In genomic region chr7:30782690-30783089, GRCh38 we compare ENCODE assay signal across 2 cellular contexts.
TF ChIP-seq lines count a peak whose summit lies in the region.

No MANE protein-coding gene starts in this region.

TF ChIP-seq in GM12891, 5 proteins besides CTCF, POLR2A, EP300 and RAD21 (continued from another document):
- TF ChIP-seq TAF1 (IDR thresholded peaks at IDR 0.05; ENCODE audit: low read depth, low read length) = no peak

TF ChIP-seq in HEK293, 187 proteins besides CTCF, POLR2A, EP300 and RAD21:
- TF ChIP-seq ZNF280D (tag by site-specific recombination; IDR thresholded peaks at IDR 0.05) (no peak), ZNF10 (tag by site-specific recombination; IDR thresholded peaks at IDR 0.05) (peak; percentile 96)
